ENCODE assay signal across 10 cellular contexts in the genomic region with DNA sequence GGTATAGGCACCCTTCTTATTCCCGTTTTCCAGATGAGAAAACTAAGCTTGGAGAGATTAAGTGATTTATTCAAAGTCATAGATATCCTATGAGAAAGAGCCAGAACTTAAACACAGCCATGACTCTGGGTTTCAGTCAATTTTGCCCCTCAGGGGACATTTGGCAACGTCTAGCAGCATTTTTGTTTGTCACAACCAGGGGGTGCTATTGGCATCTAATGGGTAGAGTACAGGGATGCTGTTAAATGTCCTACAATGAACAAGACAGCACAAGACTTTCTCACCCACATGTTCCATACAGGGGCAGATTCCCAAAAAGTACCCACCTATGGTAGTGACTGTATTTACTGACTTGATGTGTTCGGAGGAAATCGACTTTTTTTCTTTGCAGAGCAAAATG. TPM values are rescaled to one million over a fixed set of nuclear protein-coding genes. Genes with fewer than 3 reads are reported as not detected.
DNase-seq lines count a peak whose midpoint lies in the region; ATAC-seq and TF ChIP-seq lines count a peak whose summit lies in the region.
"Had no signal": no experiment of that assay in that cellular context is flagged by ENCODE, and none has a peak within 500 bp of the region (broad histone marks: within the 10 kb centered on the region; RNA-seq: fewer than 3 reads in every experiment).

No MANE protein-coding gene starts in this region.

- H3K79me2 ChIP-seq in H9 (ENCODE audit: insufficient read depth, low read length): no peaks in the 10 kb centered on the region; the same call in 1 of the 2 replicates

- WGBS in H9 (ENCODE audit: extremely low coverage, insufficient read length, low lambda C conversion rate): no CpG with 5 or more reads among the region's 4 CpGs

- H3K27ac ChIP-seq in C4-2B: no peak overlapping the region
- no peak overlapping the region for H3K27ac ChIP-seq in H9 (ENCODE audit: insufficient read length, low read depth, low read length)

- ATAC-seq in GM21786 (IDR thresholded peaks at IDR 0.05; ENCODE audit: unreplicated experiment): no peak
- ATAC-seq in natural killer cell treated with Interleukin-12 subunit alpha and Interleukin-12 subunit beta and Interleukin-15 and Interleukin-18, amount 100 ng/mL, for 72 hours: no peak
- ATAC-seq in GM18861 (IDR thresholded peaks at IDR 0.05; ENCODE audit: unreplicated experiment): no peak
- ATAC-seq in HG03521 (IDR thresholded peaks at IDR 0.05; ENCODE audit: unreplicated experiment): no peak

- H4K5ac ChIP-seq in H9 (ENCODE audit: insufficient read length, low read depth, low read length): no peak overlapping the region

- H3K9me3 ChIP-seq in H9 (ENCODE audit: control insufficient read depth, low read depth, low read length): no peaks in the 10 kb centered on the region

- no peaks in the 10 kb centered on the region for H4K20me1 ChIP-seq in H9 (ENCODE audit: control insufficient read depth, insufficient read depth, insufficient read length)

- peaks cover 2% of the 10 kb centered on the region; the same call in 1 of the 2 replicates for H3K27me3 ChIP-seq in H9 (ENCODE audit: insufficient read depth, low read length)

- no peak overlapping the region for H3K18ac ChIP-seq in H9 (ENCODE audit: insufficient read length, low read depth, low read length)

- H2AFZ ChIP-seq in H9 (ENCODE audit: low read length): no peak overlapping the region

- H3T11ph ChIP-seq in H9 (ENCODE audit: low read length): no peak overlapping the region

- H3K23ac ChIP-seq in H9 (ENCODE audit: insufficient read length, low read depth, low read length): no peak overlapping the region

- H3K27me3 Mint-ChIP-seq in H9 (ENCODE audit: low read depth): peaks cover 32% of the 10 kb centered on the region
- peaks cover 29 to 33% of the 10 kb centered on the region in 2 donors for H3K27me3 Mint-ChIP-seq in natural killer cell treated with Interleukin-12 subunit alpha and Interleukin-12 subunit beta and Interleukin-15 and Interleukin-18, amount 100 ng/mL, for 72 hours

- no peaks in the 10 kb centered on the region; a peak in 1 of 7 replicates for H3K36me3 Mint-ChIP-seq in H9 (ENCODE audit: insufficient read depth in 1 of 3, low read depth in 3 of 3)
- H3K36me3 Mint-ChIP-seq in natural killer cell treated with Interleukin-12 subunit alpha and Interleukin-12 subunit beta and Interleukin-15 and Interleukin-18, amount 100 ng/mL, for 72 hours: no peaks in the 10 kb centered on the region
- H3K36me3 Mint-ChIP-seq: naive B cell had no signal

- no peak overlapping the region for H2BK12ac ChIP-seq in H9 (ENCODE audit: insufficient read length, low read depth, low read length)

- H4K91ac ChIP-seq in H9 (ENCODE audit: insufficient read length, low read depth, low read length): no peak overlapping the region

- no peak overlapping the region for H2BK15ac ChIP-seq in H9 (ENCODE audit: low read depth, low read length)

- H3K9ac ChIP-seq in H9 (ENCODE audit: extremely low read depth, insufficient read length, low read length): no peak overlapping the region

- no peak overlapping the region for H2AK5ac ChIP-seq in H9 (ENCODE audit: insufficient read length, low read length)

- in situ Hi-C loops in SK-MEL-5 (cut with HindIII; ENCODE audit: low pct_unique_long_range_greater_than_20kb, low sequenced_read_pairs): no loop called here

- H2BK5ac ChIP-seq in H9 (ENCODE audit: insufficient read length, low read length): no peak overlapping the region

- H3K14ac ChIP-seq in H9 (ENCODE audit: insufficient read depth, low read length): no peak overlapping the region

- DNase-seq in H9: peak; percentile 50
- peak; percentile 80 for DNase-seq in SK-MEL-5 (ENCODE audit: low read depth, low spot score)
- peak; percentile 47 for DNase-seq in iPS-NIHi7 (ENCODE audit: extremely low spot score)
- no peak for DNase-seq in natural killer cell treated with Interleukin-12 subunit alpha and Interleukin-12 subunit beta and Interleukin-15 and Interleukin-18, amount 100 ng/mL, for 72 hours (ENCODE audit: low spot score)
- DNase-seq: activated T-cell treated with anti-CD3 and anti-CD28 coated beads for 4 hours, naive B cell had no signal

- no peak overlapping the region for H2BK20ac ChIP-seq in H9 (ENCODE audit: low read depth, low read length, poor library complexity, severe bottlenecking)

- no peak overlapping the region for H3K56ac ChIP-seq in H9 (ENCODE audit: insufficient read length, low read depth, low read length)

- H3K27ac Mint-ChIP-seq in H9: no peak overlapping the region
- no peak overlapping the region for H3K27ac Mint-ChIP-seq in natural killer cell treated with Interleukin-12 subunit alpha and Interleukin-12 subunit beta and Interleukin-15 and Interleukin-18, amount 100 ng/mL, for 72 hours
- H3K27ac Mint-ChIP-seq: naive B cell had no signal

- H4K8ac ChIP-seq in H9 (replicated peaks; ENCODE audit: insufficient read length, low read depth, low read length): no peak overlapping the region

- H3K9me3 Mint-ChIP-seq in H9: no peaks in the 10 kb centered on the region; a peak in 3 of 5 replicates
- no peaks in the 10 kb centered on the region for H3K9me3 Mint-ChIP-seq in natural killer cell treated with Interleukin-12 subunit alpha and Interleukin-12 subunit beta and Interleukin-15 and Interleukin-18, amount 100 ng/mL, for 72 hours

- no peak overlapping the region for H3K4me3 Mint-ChIP-seq in H9
- H3K4me3 Mint-ChIP-seq in natural killer cell treated with Interleukin-12 subunit alpha and Interleukin-12 subunit beta and Interleukin-15 and Interleukin-18, amount 100 ng/mL, for 72 hours: no peak overlapping the region
- H3K4me3 Mint-ChIP-seq: naive B cell had no signal

- H3K4me2 ChIP-seq in H9 (ENCODE audit: insufficient read depth, insufficient read length, low read length): no peak overlapping the region

- peaks cover 32% of the 10 kb centered on the region in 2 experiments for H3K4me1 Mint-ChIP-seq in H9
- no peaks in the 10 kb centered on the region for H3K4me1 Mint-ChIP-seq in natural killer cell treated with Interleukin-12 subunit alpha and Interleukin-12 subunit beta and Interleukin-15 and Interleukin-18, amount 100 ng/mL, for 72 hours (ENCODE audit: low read depth in 2 of 2)

- no peaks in the 10 kb centered on the region for H3K79me1 ChIP-seq in H9 (ENCODE audit: insufficient read depth, low read depth, low read length, poor library complexity, severe bottlenecking)

- H3K4ac ChIP-seq in H9 (ENCODE audit: low read depth, low read length): no peak overlapping the region

- H2BK120ac ChIP-seq in H9 (ENCODE audit: low read depth, low read length, poor library complexity, severe bottlenecking): no peak overlapping the region

- peaks cover 12% of the 10 kb centered on the region for H3K23me2 ChIP-seq in H9 (ENCODE audit: insufficient read length, low read depth, low read length, poor library complexity, severe bottlenecking)

- peaks cover 8% of the 10 kb centered on the region; the same call in 1 of the 2 replicates for H3K4me1 ChIP-seq in H9 (ENCODE audit: insufficient read depth, low read length)

- TF ChIP-seq CTCF in C4-2B (conservative IDR thresholded peaks at IDR 0.05) (peak; percentile 75), H9 (conservative IDR thresholded peaks at IDR 0.05) (peak; percentile 83)

RNA-seq across cellular contexts. Expression of a gene that starts 4.8 kb away (rescaled TPM):
- total RNA-seq in H9 (2021): 7.0 and 8.6 TPM in 2 replicates
- total RNA-seq in SK-MEL-5 (2014; rRNA removed; shearing (Covaris generic)): 0.35 and 0.37 TPM in 2 replicates
- 3.0 and 7.9 TPM in 2 replicates for polyA plus RNA-seq in SK-MEL-5 (2015; cell fraction: cytosol; rRNA removed)
- 1.5 and 4.3 TPM in 2 replicates for polyA plus RNA-seq in SK-MEL-5 (2015; cell fraction: nucleus; rRNA removed)
- total RNA-seq in natural killer cell treated with Interleukin-12 subunit alpha and Interleukin-12 subunit beta and Interleukin-15 and Interleukin-18, amount 100 ng/mL, for 72 hours: under 1 TPM in 1 of 2 donors, not detected in 1; 0.11 TPM
